Comparison of ENCODE assay signal across 1 cellular context in the genomic region with DNA sequence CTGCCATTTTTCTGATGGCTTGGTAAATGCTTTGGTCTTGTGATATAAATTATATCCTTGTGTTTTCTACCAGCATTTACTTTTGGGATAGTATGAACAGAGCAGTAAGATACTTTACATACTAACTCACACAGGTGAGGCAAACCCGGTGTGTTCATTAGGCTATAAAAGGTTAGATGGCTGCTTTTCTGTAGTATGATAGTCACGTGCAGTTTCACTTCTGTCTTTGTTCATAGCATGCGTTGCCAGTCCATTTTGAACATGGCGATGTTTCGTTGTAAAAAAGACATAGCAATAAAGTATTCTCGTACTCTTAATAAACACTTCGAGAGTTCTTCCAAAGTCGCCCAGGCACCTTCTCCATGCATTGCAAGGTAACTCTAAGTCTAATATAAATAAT.
TF ChIP-seq lines count a peak whose summit lies in the region.

No MANE protein-coding gene starts in this region.

TF ChIP-seq in GM12878, 131 proteins besides CTCF, POLR2A, EP300 and RAD21 (continued from another document):
- TF ChIP-seq, protein P1, sequence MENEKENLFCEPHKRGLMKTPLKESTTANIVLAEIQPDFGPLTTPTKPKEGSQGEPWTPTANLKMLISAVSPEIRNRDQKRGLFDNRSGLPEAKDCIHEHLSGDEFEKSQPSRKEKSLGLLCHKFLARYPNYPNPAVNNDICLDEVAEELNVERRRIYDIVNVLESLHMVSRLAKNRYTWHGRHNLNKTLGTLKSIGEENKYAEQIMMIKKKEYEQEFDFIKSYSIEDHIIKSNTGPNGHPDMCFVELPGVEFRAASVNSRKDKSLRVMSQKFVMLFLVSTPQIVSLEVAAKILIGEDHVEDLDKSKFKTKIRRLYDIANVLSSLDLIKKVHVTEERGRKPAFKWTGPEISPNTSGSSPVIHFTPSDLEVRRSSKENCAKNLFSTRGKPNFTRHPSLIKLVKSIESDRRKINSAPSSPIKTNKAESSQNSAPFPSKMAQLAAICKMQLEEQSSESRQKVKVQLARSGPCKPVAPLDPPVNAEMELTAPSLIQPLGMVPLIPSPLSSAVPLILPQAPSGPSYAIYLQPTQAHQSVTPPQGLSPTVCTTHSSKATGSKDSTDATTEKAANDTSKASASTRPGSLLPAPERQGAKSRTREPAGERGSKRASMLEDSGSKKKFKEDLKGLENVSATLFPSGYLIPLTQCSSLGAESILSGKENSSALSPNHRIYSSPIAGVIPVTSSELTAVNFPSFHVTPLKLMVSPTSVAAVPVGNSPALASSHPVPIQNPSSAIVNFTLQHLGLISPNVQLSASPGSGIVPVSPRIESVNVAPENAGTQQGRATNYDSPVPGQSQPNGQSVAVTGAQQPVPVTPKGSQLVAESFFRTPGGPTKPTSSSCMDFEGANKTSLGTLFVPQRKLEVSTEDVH (IDR thresholded peaks at IDR 0.05; ENCODE audit: low read depth, partially characterized antibody) = no peak
- TF ChIP-seq KAT2A (conservative IDR thresholded peaks at IDR 0.05; ENCODE audit: control insufficient read depth, low read depth, low read length) (no peak), ZSCAN29 (IDR thresholded peaks at IDR 0.05) (no peak), NFIC (IDR thresholded peaks at IDR 0.05; ENCODE audit: low read depth, low read length) (no peak), BHLHE40 (IDR thresholded peaks at IDR 0.05; ENCODE audit: borderline replicate concordance in 1 of 2, low read depth in 2 of 2, low read length in 1 of 2) (peak; percentile 70 to 72), CREB1 (IDR thresholded peaks at IDR 0.05; ENCODE audit: low read depth) (no peak), SUZ12 (IDR thresholded peaks at IDR 0.05; ENCODE audit: unreplicated experiment) (no peak), SPI1 (IDR thresholded peaks at IDR 0.05; ENCODE audit: borderline replicate concordance, insufficient read depth, low read depth, low read length) (peak; percentile 54; the same call in 1 of the 2 replicates), ZNF622 (IDR thresholded peaks at IDR 0.05) (no peak), RELA (IDR thresholded peaks at IDR 0.05; ENCODE audit: borderline replicate concordance, partially characterized antibody) (no peak), ETV6 (conservative IDR thresholded peaks at IDR 0.05 in 1 of 2, IDR thresholded peaks at IDR 0.05 in 1 of 2; ENCODE audit: borderline replicate concordance in 1 of 2, low read depth in 1 of 2) (no peak), RBBP5 (conservative IDR thresholded peaks at IDR 0.05) (no peak)
- TF ChIP-seq, protein P2, sequence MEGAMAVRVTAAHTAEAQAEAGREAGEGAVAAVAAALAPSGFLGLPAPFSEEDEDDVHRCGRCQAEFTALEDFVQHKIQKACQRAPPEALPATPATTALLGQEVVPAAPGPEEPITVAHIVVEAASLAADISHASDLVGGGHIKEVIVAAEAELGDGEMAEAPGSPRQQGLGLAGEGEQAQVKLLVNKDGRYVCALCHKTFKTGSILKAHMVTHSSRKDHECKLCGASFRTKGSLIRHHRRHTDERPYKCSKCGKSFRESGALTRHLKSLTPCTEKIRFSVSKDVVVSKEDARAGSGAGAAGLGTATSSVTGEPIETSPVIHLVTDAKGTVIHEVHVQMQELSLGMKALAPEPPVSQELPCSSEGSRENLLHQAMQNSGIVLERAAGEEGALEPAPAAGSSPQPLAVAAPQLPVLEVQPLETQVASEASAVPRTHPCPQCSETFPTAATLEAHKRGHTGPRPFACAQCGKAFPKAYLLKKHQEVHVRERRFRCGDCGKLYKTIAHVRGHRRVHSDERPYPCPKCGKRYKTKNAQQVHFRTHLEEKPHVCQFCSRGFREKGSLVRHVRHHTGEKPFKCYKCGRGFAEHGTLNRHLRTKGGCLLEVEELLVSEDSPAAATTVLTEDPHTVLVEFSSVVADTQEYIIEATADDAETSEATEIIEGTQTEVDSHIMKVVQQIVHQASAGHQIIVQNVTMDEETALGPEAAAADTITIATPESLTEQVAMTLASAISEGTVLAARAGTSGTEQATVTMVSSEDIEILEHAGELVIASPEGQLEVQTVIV (IDR thresholded peaks at IDR 0.05; ENCODE audit: borderline replicate concordance, partially characterized antibody) = no peak
